In the genomic region with DNA sequence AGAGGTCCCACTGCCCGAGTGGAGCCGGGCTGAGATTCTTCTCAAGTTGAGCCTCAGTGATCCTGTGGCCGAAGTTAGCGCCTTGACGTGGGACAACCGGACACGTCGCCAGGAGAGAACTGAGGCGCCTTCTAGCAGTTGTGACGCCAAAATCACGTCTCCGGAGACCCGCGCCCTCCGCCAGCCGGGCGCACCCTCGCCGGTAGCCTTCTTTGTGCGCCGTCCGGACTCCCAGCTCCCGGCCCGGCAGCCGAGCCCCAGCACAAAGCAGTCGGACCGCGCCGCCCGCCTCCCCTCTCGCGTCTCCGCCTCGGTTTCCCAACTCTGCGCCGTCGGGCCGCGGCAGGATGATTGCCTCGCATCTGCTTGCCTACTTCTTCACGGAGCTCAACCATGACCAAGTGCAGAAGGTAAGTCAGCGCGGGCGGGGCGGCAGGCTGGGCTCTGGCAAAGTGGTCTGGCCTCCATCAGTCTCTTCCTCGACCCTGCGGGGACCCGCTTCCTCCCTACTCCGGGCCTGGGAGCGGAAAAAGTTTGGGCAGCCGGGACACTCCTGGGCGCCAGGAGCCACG, we compare ENCODE assay signal across 8 cellular contexts. TPM values are rescaled to one million over a fixed set of nuclear protein-coding genes. Genes with fewer than 3 reads are reported as not detected.
DNase-seq lines count a peak whose midpoint lies in the region; ATAC-seq, FAIRE-seq and TF ChIP-seq lines count a peak whose summit lies in the region.
"Not testable (repeated sequence)": the region's sequence is repeated elsewhere in the genome, so short reads cannot be mapped to it uniquely, and the experiment has no call there.

No MANE protein-coding gene starts in this region.

- H2BK20ac ChIP-seq in IMR-90 (ENCODE audit: low read depth, low read length) = not testable (repeated sequence)

- not testable (repeated sequence) for H3K23ac ChIP-seq in IMR-90 (ENCODE audit: low read depth, low read length)

- H2AK5ac ChIP-seq in IMR-90 (ENCODE audit: low read depth, low read length) = peak overlapping the region; percentile 82

- not testable (repeated sequence) for TF ChIP-seq RAD21 in IMR-90 (IDR thresholded peaks at IDR 0.05; ENCODE audit: low read length)

- in situ Hi-C loops in IMR-90 (cut with MboI; ENCODE audit: low sequenced_read_pairs) = not testable (repeated sequence)

- H3K36me3 ChIP-seq in HEK293 (ENCODE audit: control insufficient read depth in 2 of 2, insufficient read depth in 1 of 2, low read length in 2 of 2); IMR-90 (ENCODE audit: control insufficient read depth, insufficient read depth, low read length); astrocyte (ENCODE audit: insufficient read depth, low read length): not testable (repeated sequence)

- peak overlapping the region; percentile 55 for H3K14ac ChIP-seq in IMR-90 (replicated peaks; ENCODE audit: low read depth, low read length)

- peak; percentile 26; the same call in 1 of the 2 replicates for TF ChIP-seq POLR2A in IMR-90 (IDR thresholded peaks at IDR 0.05; ENCODE audit: low read depth, low read length)

- H3K4me2 ChIP-seq in IMR-90 (ENCODE audit: low read depth, low read length) (peak overlapping the region; percentile 57), astrocyte (ENCODE audit: low read length) (peak overlapping the region; percentile 98)

- H3K4ac ChIP-seq in IMR-90 (ENCODE audit: low read depth, low read length) = peak overlapping the region; percentile 72

- intact Hi-C loops in IMR-90 (cut with micrococcal nuclease) = loop anchor here (2.0 to 10.0 kb wide), 2 partner anchors 70 to 90 kb away; no protein-coding TSS in a partner anchor
- intact Hi-C loops in Right ventricle myocardium inferior (cut with DNase I) = loop anchor here (5.0 kb wide), 1 partner anchor 117 kb away; no protein-coding TSS in a partner anchor

- H2BK5ac ChIP-seq in IMR-90 (ENCODE audit: low read depth, low read length, poor library complexity, severe bottlenecking) = peak overlapping the region; percentile 57

- not testable (repeated sequence) for H3K9me3 Mint-ChIP-seq in T-helper 2 cell treated with Interferon-gamma antibody and Interleukin-4, amounts not matched to agents 5 μg/mL and 100 μg/mL, for 36 hours; astrocyte (ENCODE audit: unreplicated experiment); nephron progenitor cell

- peak overlapping the region in 1 of 2 experiments; percentile 35; a peak in 2 of 4 replicates for H4K8ac ChIP-seq in IMR-90 (ENCODE audit: low read depth in 2 of 2, low read length in 2 of 2)

- H2AK9ac ChIP-seq in IMR-90 (replicated peaks; ENCODE audit: low read depth, low read length, poor library complexity) = peak overlapping the region; percentile 95

- POLR2A ChIA-PET in HEK293 (lab: Yijun Ruan, JAX) = interaction anchor here (1.1 to 1.4 kb wide), 3 partner anchors 31 to 305 kb away, joined by 3 to 4 read pairs (median 3); a partner anchor contains a TSS
- POLR2A ChIA-PET in IMR-90 (lab: Charles Lee; ENCODE audit: unreplicated experiment) = not testable (repeated sequence)

- H3K56ac ChIP-seq in IMR-90 (ENCODE audit: extremely low read depth, insufficient read depth, low read length) = not testable (repeated sequence)

- H4K5ac ChIP-seq in IMR-90 (ENCODE audit: low read depth, low read length) = not testable (repeated sequence)

- 0% methylated on average over 29 of the region's 53 CpGs; no CpG with 5 or more reads in 1 of the 2 experiments for WGBS in IMR-90 (ENCODE audit: extremely low coverage in 2 of 2, insufficient read length in 1 of 2), 2 experiments

- H3K27ac Mint-ChIP-seq in T-helper 2 cell treated with Interferon-gamma antibody and Interleukin-4, amounts not matched to agents 5 μg/mL and 100 μg/mL, for 36 hours = peak overlapping the region; percentile 94
- H3K27ac Mint-ChIP-seq in astrocyte (ENCODE audit: unreplicated experiment) = peak overlapping the region; percentile 84
- peak overlapping the region; percentile 91 for H3K27ac Mint-ChIP-seq in nephron progenitor cell

- not testable (repeated sequence) for H3K27me3 ChIP-seq in IMR-90 (ENCODE audit: control insufficient read depth, insufficient read depth, low read length); astrocyte (ENCODE audit: insufficient read depth, low read length)

- dilution Hi-C loops in IMR-90 (cut with HindIII; ENCODE audit: low sequenced_read_pairs, unreplicated experiment) = not testable (repeated sequence)

- H4K91ac ChIP-seq in IMR-90 (ENCODE audit: insufficient read depth, low read depth, low read length) = peak overlapping the region; percentile 52; the same call in 1 of the 2 replicates

- ATAC-seq in IMR-90 (ENCODE audit: low read depth) = peak; percentile 4
- ATAC-seq in Right ventricle myocardium inferior = peak; percentile 14

- peaks cover 24% of the 10 kb centered on the region for H3K79me2 ChIP-seq in astrocyte (ENCODE audit: insufficient read depth, low read length)

- H3K4me3 Mint-ChIP-seq in T-helper 2 cell treated with Interferon-gamma antibody and Interleukin-4, amounts not matched to agents 5 μg/mL and 100 μg/mL, for 36 hours = peak overlapping the region; percentile 96
- H3K4me3 Mint-ChIP-seq in astrocyte (ENCODE audit: unreplicated experiment) (peak overlapping the region; percentile 98), nephron progenitor cell (peak overlapping the region; percentile 98)

- H3K9me3 ChIP-seq in HEK293 (ENCODE audit: control insufficient read depth, insufficient read depth, low read depth, low read length); IMR-90 (ENCODE audit: control insufficient read depth, insufficient read depth, low read length); astrocyte (ENCODE audit: insufficient read depth, low read depth, low read length): not testable (repeated sequence)

- H3K9ac ChIP-seq in IMR-90 (ENCODE audit: low read depth, low read length) (peak overlapping the region; percentile 85), astrocyte (ENCODE audit: low read length) (peak overlapping the region; percentile 77)

- peaks cover 19% of the 10 kb centered on the region for H3K9me1 ChIP-seq in IMR-90 (ENCODE audit: insufficient read depth, low read length)

- H3K36me3 Mint-ChIP-seq in T-helper 2 cell treated with Interferon-gamma antibody and Interleukin-4, amounts not matched to agents 5 μg/mL and 100 μg/mL, for 36 hours (ENCODE audit: low read depth) = peaks cover 15% of the 10 kb centered on the region
- not testable (repeated sequence) for H3K36me3 Mint-ChIP-seq in astrocyte (ENCODE audit: low read depth, unreplicated experiment)
- H3K36me3 Mint-ChIP-seq in nephron progenitor cell (ENCODE audit: low read depth) = peaks cover 25% of the 10 kb centered on the region

- CTCF ChIA-PET in HEK293 (lab: Yijun Ruan, JAX) = interaction anchor here (1.4 to 4.1 kb wide), 3 partner anchors 35 to 120 kb away, joined by 7 to 26 read pairs (median 14); no protein-coding TSS in a partner anchor
- CTCF ChIA-PET in IMR-90 (lab: Yijun Ruan, JAX) = interaction anchor here (0.7 kb wide), 1 partner anchor 20 kb away, joined by 3 read pairs; no protein-coding TSS in a partner anchor

- peaks cover 49% of the 10 kb centered on the region for H3K4me1 Mint-ChIP-seq in T-helper 2 cell treated with Interferon-gamma antibody and Interleukin-4, amounts not matched to agents 5 μg/mL and 100 μg/mL, for 36 hours (ENCODE audit: low read depth)
- peaks cover 22% of the 10 kb centered on the region for H3K4me1 Mint-ChIP-seq in astrocyte (ENCODE audit: low read depth, unreplicated experiment)
- peaks cover 40% of the 10 kb centered on the region for H3K4me1 Mint-ChIP-seq in nephron progenitor cell

- H2BK120ac ChIP-seq in IMR-90 (ENCODE audit: low read depth, low read length) = not testable (repeated sequence)

- not testable (repeated sequence) for H3K27me3 Mint-ChIP-seq in T-helper 2 cell treated with Interferon-gamma antibody and Interleukin-4, amounts not matched to agents 5 μg/mL and 100 μg/mL, for 36 hours (ENCODE audit: low read depth); astrocyte (ENCODE audit: low read depth, unreplicated experiment)
- H3K27me3 Mint-ChIP-seq in nephron progenitor cell (ENCODE audit: low read depth, poor library complexity) = peaks cover 17% of the 10 kb centered on the region

- H2AFZ ChIP-seq in IMR-90 (replicated peaks; ENCODE audit: low read length, poor library complexity) (peak overlapping the region; percentile 88), astrocyte (ENCODE audit: low read depth, low read length) (peak overlapping the region; percentile 94)

- H4K20me1 ChIP-seq in IMR-90 (ENCODE audit: insufficient read depth, low read length) = peaks cover 28% of the 10 kb centered on the region
- H4K20me1 ChIP-seq in astrocyte (ENCODE audit: insufficient read depth, low read length) = peaks cover 14% of the 10 kb centered on the region

- not testable (repeated sequence) for H2BK15ac ChIP-seq in IMR-90 (ENCODE audit: low read depth, low read length)

- not testable (repeated sequence) for TF ChIP-seq CTCF in GM12865 (IDR thresholded peaks at IDR 0.05; ENCODE audit: insufficient read depth, low read depth, low read length, missing control alignments); HEK293 (tag by site-specific recombination; IDR thresholded peaks at IDR 0.05); IMR-90 (conservative IDR thresholded peaks at IDR 0.05; ENCODE audit: low read depth, low read length); astrocyte (IDR thresholded peaks at IDR 0.05; ENCODE audit: insufficient read depth, low read depth, low read length); nephron progenitor cell (IDR thresholded peaks at IDR 0.05)

- DNase-seq in GM12865 (ENCODE audit: low read depth) (peak; percentile 43), IMR-90 (peak; percentile 12), nephron progenitor cell (peak; percentile 53)
- peak; percentile 33 for DNase-seq in T-helper 2 cell treated with Interferon-gamma antibody and Interleukin-4, amounts not matched to agents 5 μg/mL and 100 μg/mL, for 36 hours (ENCODE audit: low spot score)
- DNase-seq in astrocyte (ENCODE audit: low read depth); Right ventricle myocardium inferior (ENCODE audit: missing footprints); substantia nigra (lab: John Stamatoyannopoulos, UW): not testable (repeated sequence)

- not testable (repeated sequence) for H3K18ac ChIP-seq in IMR-90 (ENCODE audit: low read depth, low read length)

- not testable (repeated sequence) for H3K4me1 ChIP-seq in HEK293 (ENCODE audit: control insufficient read depth, insufficient read depth, low read length)
- H3K4me1 ChIP-seq in IMR-90 (ENCODE audit: control insufficient read depth, insufficient read depth, low read length) = peaks cover 18% of the 10 kb centered on the region
- H3K4me1 ChIP-seq in astrocyte (ENCODE audit: insufficient read depth, low read length) = peaks cover 13% of the 10 kb centered on the region

- BruUV-seq in IMR-90 (replicated peaks; lab: Mats Ljungman, UMichigan) = TSS peak; percentile 77

- FAIRE-seq in astrocyte (lab: Jason Lieb, UNC) = not testable (repeated sequence)

- H3K27ac ChIP-seq in HEK293 (ENCODE audit: extremely low read depth, low read depth, low read length) (peak overlapping the region; percentile 71; the same call in 1 of the 2 replicates), IMR-90 (ENCODE audit: insufficient read depth, low read length) (peak overlapping the region; percentile 87), astrocyte (ENCODE audit: low read depth, low read length) (peak overlapping the region; percentile 38), substantia nigra (ENCODE audit: low read depth, low read length, poor library complexity, severe bottlenecking) (peak overlapping the region; percentile 55)

- H3K79me1 ChIP-seq in IMR-90 (ENCODE audit: low read depth in 1 of 2, low read length in 2 of 2) = peaks cover 24 to 51% of the 10 kb centered on the region in 2 experiments

- H3K4me3 ChIP-seq in GM12865 (ENCODE audit: low read depth, low read length) (peak overlapping the region; percentile 97), HEK293 (ENCODE audit: low read depth, low read length) (peak overlapping the region; percentile 55), IMR-90 (ENCODE audit: insufficient read depth, low read depth, low read length) (peak overlapping the region; percentile 97), astrocyte (ENCODE audit: insufficient read depth, low read depth, low read length) (peak overlapping the region; percentile 79)

RNA-seq across cellular contexts. Expression of a gene that starts 0.4 kb away (rescaled TPM):
- total RNA-seq in IMR-90 (2012; rRNA removed) (17.4 and 17.8 TPM in 2 replicates), astrocyte (46.2 and 46.7 TPM in 2 replicates), Right ventricle myocardium inferior (5.4 TPM)
- polyA plus RNA-seq in IMR-90 (2012; rRNA removed) = 18.7 and 20.9 TPM in 2 replicates
- polyA plus RNA-seq in IMR-90 (2012; cell fraction: cytosol; rRNA removed) = 13.3 and 14.0 TPM in 2 replicates
- polyA plus RNA-seq in IMR-90 (2012; cell fraction: nucleus; rRNA removed; ENCODE audit: low replicate concordance) = 17.6 and 26.9 TPM in 2 replicates
